Comparison of ENCODE assay signal across 18 cellular contexts in genomic region chr4:55216871-55217635, GRCh38.
DNase-seq lines count a peak whose midpoint lies in the region; ATAC-seq and TF ChIP-seq lines count a peak whose summit lies in the region.
"Had no signal": no experiment of that assay in that cellular context is flagged by ENCODE, and none has a peak within 500 bp of the region (broad histone marks: within the 10 kb centered on the region; RNA-seq: fewer than 3 reads in every experiment).

No MANE protein-coding gene starts in this region.

- H3K27ac ChIP-seq in SK-N-MC: peak overlapping the region; percentile 77
- no peak overlapping the region for H3K27ac ChIP-seq in foreskin keratinocyte
- no peak overlapping the region for H3K27ac ChIP-seq in left lung

- H3K27me3 ChIP-seq in foreskin keratinocyte (no peaks in the 10 kb centered on the region), left lung (no peaks in the 10 kb centered on the region)

- H3K4me3 ChIP-seq in SK-N-MC: peak overlapping the region; percentile 66
- no peak overlapping the region for H3K4me3 ChIP-seq in left lung
- H3K4me3 ChIP-seq: K562 had no signal

- peak overlapping the region; percentile 32 for H3K9ac ChIP-seq in SK-N-MC (ENCODE audit: insufficient read length)

- intact Hi-C loops in left lung (cut with DNase I): no loop called here

- DNase-seq in DMS153 (lab: John Stamatoyannopoulos, UW) (peak; percentile 11), DMS153 treated with DMSO at 0.1 percent for 48 hours (lab: John Stamatoyannopoulos, UW; ENCODE audit: unreplicated experiment) (no peak), SK-N-MC (ENCODE audit: low read depth, low spot score) (peak; percentile 37), foreskin keratinocyte (no peak), SK-N-DZ (ENCODE audit: low spot score) (no peak), left lung (no peak), SKM-1 (lab: John Stamatoyannopoulos, UW; ENCODE audit: unreplicated experiment) (no peak)
- DNase-seq: 8988T; activated naive CD4-positive, alpha-beta T cell; CD4-positive, alpha-beta memory T cell; effector memory CD4-positive, alpha-beta T cell; glutamatergic neuron; H7; kidney; stimulated activated naive CD8-positive, alpha-beta T cell treated with anti-CD3 and anti-CD28 coated beads, Interleukin-15, Interleukin-2, amounts not matched to agents 100 U/mL and 50 U/mL, for 24 hours; SW 1271 had no signal

- H3K36me3 ChIP-seq in SK-N-MC (ENCODE audit: insufficient read depth, low read length) (no peaks in the 10 kb centered on the region), left lung (no peaks in the 10 kb centered on the region)

- no peaks in the 10 kb centered on the region for H3K4me1 ChIP-seq in foreskin keratinocyte
- no peaks in the 10 kb centered on the region for H3K4me1 ChIP-seq in left lung

- peak; percentile 21 for ATAC-seq in foreskin keratinocyte
- no peak for ATAC-seq in GM21381 (IDR thresholded peaks at IDR 0.05; ENCODE audit: unreplicated experiment)
- no peak for ATAC-seq in left lung
- ATAC-seq: K562; stimulated activated naive CD8-positive, alpha-beta T cell treated with anti-CD3 and anti-CD28 coated beads, Interleukin-15, Interleukin-2, amounts not matched to agents 100 U/mL and 50 U/mL, for 24 hours had no signal

- H3K9me3 ChIP-seq in SK-N-MC (ENCODE audit: low read depth, low read length) (no peaks in the 10 kb centered on the region), left lung (no peaks in the 10 kb centered on the region)

- TF ChIP-seq CTCF in foreskin keratinocyte (conservative IDR thresholded peaks at IDR 0.05) (no peak), left lung (IDR thresholded peaks at IDR 0.05) (no peak)

Comparison
In these comparisons a context has a peak if more than half of its experiments do, and no peak if none do; other contexts are left out.
1. DNase-seq: peak in DMS153 (single experiment) and SK-N-MC (single experiment); none in DMS153 treated with DMSO at 0.1 percent for 48 hours (single experiment), foreskin keratinocyte (0 of 2), SK-N-DZ (single experiment), left lung (0 of 2) and SKM-1 (single experiment).